18 cellular contexts compared by ENCODE assay signal in the genomic region with DNA sequence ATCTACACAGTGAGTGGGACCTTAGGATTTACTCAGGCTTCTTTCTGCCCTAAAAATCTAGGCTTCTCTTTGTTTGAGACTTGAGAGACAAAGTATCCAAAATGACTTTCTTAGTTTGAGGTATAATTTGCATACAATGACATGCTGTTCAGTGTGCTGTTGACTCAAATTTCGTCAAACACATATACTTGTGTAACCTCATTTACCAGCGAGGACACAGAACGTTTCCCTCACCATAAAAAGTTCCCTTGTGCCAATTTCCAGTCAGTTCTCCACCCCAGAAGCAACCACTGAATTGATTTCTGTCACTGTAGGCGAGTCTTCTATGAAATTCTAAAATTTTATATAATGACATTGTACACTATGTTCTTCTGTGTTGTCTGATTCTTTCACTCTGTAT.
DNase-seq lines count a peak whose midpoint lies in the region; ATAC-seq and TF ChIP-seq lines count a peak whose summit lies in the region.
"Had no signal": no experiment of that assay in that cellular context is flagged by ENCODE, and none has a peak within 500 bp of the region (broad histone marks: within the 10 kb centered on the region; RNA-seq: fewer than 3 reads in every experiment).

No MANE protein-coding gene starts in this region.

- CTCF ChIA-PET in activated CD4-positive, alpha-beta T cell treated with anti-CD3 and anti-CD28 coated beads for 36 hours (lab: Charles Lee): no interaction called here

- no peak overlapping the region for H3K4me3 Mint-ChIP-seq in activated CD4-positive, alpha-beta T cell treated with anti-CD3 and anti-CD28 coated beads for 36 hours
- H3K4me3 Mint-ChIP-seq in natural killer cell treated with Interleukin-12 subunit alpha and Interleukin-12 subunit beta and Interleukin-15 and Interleukin-18, amount 100 ng/mL, for 72 hours: peak overlapping the region; percentile 38
- no peak overlapping the region for H3K4me3 Mint-ChIP-seq in natural killer cell
- H3K4me3 Mint-ChIP-seq in activated T-helper 17 cell treated with anti-CD3 and anti-CD28 coated beads, Interleukin-2, amount 50 U/mL, for 72 hours: no peak overlapping the region
- H3K4me3 Mint-ChIP-seq in stimulated activated effector memory CD8-positive, alpha-beta T cell treated with anti-CD3 and anti-CD28 coated beads, Interleukin-12 subunit alpha, Interleukin-12 subunit beta, amount 100 ng/mL, for 72 hours: no peak overlapping the region
- H3K4me3 Mint-ChIP-seq: B cell; CD4-positive, CD25-positive, alpha-beta regulatory T cell; CD8-positive, alpha-beta T cell; HFFc6 had no signal

- peak; percentile 8 for DNase-seq in activated CD4-positive, alpha-beta T cell treated with anti-CD3 and anti-CD28 coated beads for 36 hours
- no peak for DNase-seq in activated CD4-positive, alpha-beta T cell treated with anti-CD3 and anti-CD28 coated beads for 4 hours
- DNase-seq in natural killer cell treated with Interleukin-12 subunit alpha and Interleukin-12 subunit beta and Interleukin-15 and Interleukin-18, amount 100 ng/mL, for 72 hours (ENCODE audit: low spot score): no peak
- DNase-seq in natural killer cell (no peak), iPS-NIHi11 (ENCODE audit: low spot score) (no peak)
- peak in 1 of 2 donors; percentile 58 for DNase-seq in stimulated activated effector memory CD8-positive, alpha-beta T cell treated with anti-CD3 and anti-CD28 coated beads, Interleukin-12 subunit alpha, Interleukin-12 subunit beta, amount 100 ng/mL, for 72 hours (ENCODE audit: low spot score in 2 of 2)
- DNase-seq in stimulated activated naive CD8-positive, alpha-beta T cell treated with anti-CD3 and anti-CD28 coated beads, Interleukin-15, Interleukin-2, amounts not matched to agents 100 U/mL and 50 U/mL, for 24 hours: no peak
- DNase-seq: Caco-2; CD4-positive, CD25-positive, alpha-beta regulatory T cell; CD8-positive, alpha-beta T cell; DMS153; EL; GDM1; GOT3; HFFc6 had no signal

- no peak for ATAC-seq in activated CD4-positive, alpha-beta T cell treated with anti-CD3 and anti-CD28 coated beads for 36 hours
- peak; percentile 65 to 77 for ATAC-seq in natural killer cell treated with Interleukin-12 subunit alpha and Interleukin-12 subunit beta and Interleukin-15 and Interleukin-18, amount 100 ng/mL, for 72 hours
- ATAC-seq in natural killer cell: no peak
- ATAC-seq in activated T-helper 17 cell treated with anti-CD3 and anti-CD28 coated beads, Interleukin-2, amount 50 U/mL, for 72 hours (replicated peaks): peak; percentile 79
- ATAC-seq in stimulated activated effector memory CD8-positive, alpha-beta T cell treated with anti-CD3 and anti-CD28 coated beads, Interleukin-12 subunit alpha, Interleukin-12 subunit beta, amount 100 ng/mL, for 72 hours: peak; percentile 87
- no peak for ATAC-seq in stimulated activated naive CD8-positive, alpha-beta T cell treated with anti-CD3 and anti-CD28 coated beads, Interleukin-15, Interleukin-2, amounts not matched to agents 100 U/mL and 50 U/mL, for 24 hours
- ATAC-seq: CD8-positive, alpha-beta T cell; GM12878 had no signal

- no peak for TF ChIP-seq CTCF in natural killer cell (IDR thresholded peaks at IDR 0.05)

- intact Hi-C loops in activated CD4-positive, alpha-beta T cell treated with anti-CD3 and anti-CD28 coated beads for 36 hours (cut with DNase I, micrococcal nuclease): no loop called here
- intact Hi-C loops in natural killer cell (cut with micrococcal nuclease): no loop called here

- POLR2A ChIA-PET in activated CD4-positive, alpha-beta T cell treated with anti-CD3 and anti-CD28 coated beads for 36 hours (lab: Charles Lee): no interaction called here

- no peaks in the 10 kb centered on the region for H3K4me1 Mint-ChIP-seq in activated CD4-positive, alpha-beta T cell treated with anti-CD3 and anti-CD28 coated beads for 36 hours
- peaks cover 2 to 46% of the 10 kb centered on the region in 2 donors for H3K4me1 Mint-ChIP-seq in natural killer cell treated with Interleukin-12 subunit alpha and Interleukin-12 subunit beta and Interleukin-15 and Interleukin-18, amount 100 ng/mL, for 72 hours (ENCODE audit: low read depth in 2 of 2)
- no peaks in the 10 kb centered on the region for H3K4me1 Mint-ChIP-seq in natural killer cell
- H3K4me1 Mint-ChIP-seq in activated T-helper 17 cell treated with anti-CD3 and anti-CD28 coated beads, Interleukin-2, amount 50 U/mL, for 72 hours: peaks cover 3% of the 10 kb centered on the region
- H3K4me1 Mint-ChIP-seq in stimulated activated effector memory CD8-positive, alpha-beta T cell treated with anti-CD3 and anti-CD28 coated beads, Interleukin-12 subunit alpha, Interleukin-12 subunit beta, amount 100 ng/mL, for 72 hours: no peaks in the 10 kb centered on the region
- H3K4me1 Mint-ChIP-seq: B cell had no signal

- peaks cover 6% of the 10 kb centered on the region for H3K27me3 Mint-ChIP-seq in activated CD4-positive, alpha-beta T cell treated with anti-CD3 and anti-CD28 coated beads for 36 hours
- H3K27me3 Mint-ChIP-seq in natural killer cell treated with Interleukin-12 subunit alpha and Interleukin-12 subunit beta and Interleukin-15 and Interleukin-18, amount 100 ng/mL, for 72 hours: peaks cover 15 to 18% of the 10 kb centered on the region in 2 donors
- H3K27me3 Mint-ChIP-seq in natural killer cell (ENCODE audit: low read depth in 2 of 2): peaks cover 8 to 9% of the 10 kb centered on the region in 2 donors
- peaks cover 4% of the 10 kb centered on the region for H3K27me3 Mint-ChIP-seq in activated T-helper 17 cell treated with anti-CD3 and anti-CD28 coated beads, Interleukin-2, amount 50 U/mL, for 72 hours

- peaks cover 7% of the 10 kb centered on the region for H3K9me3 Mint-ChIP-seq in activated CD4-positive, alpha-beta T cell treated with anti-CD3 and anti-CD28 coated beads for 36 hours (ENCODE audit: low read depth)
- peaks cover 4% of the 10 kb centered on the region for H3K9me3 Mint-ChIP-seq in natural killer cell treated with Interleukin-12 subunit alpha and Interleukin-12 subunit beta and Interleukin-15 and Interleukin-18, amount 100 ng/mL, for 72 hours
- H3K9me3 Mint-ChIP-seq in natural killer cell: no peaks in the 10 kb centered on the region
- peaks cover 5% of the 10 kb centered on the region for H3K9me3 Mint-ChIP-seq in activated T-helper 17 cell treated with anti-CD3 and anti-CD28 coated beads, Interleukin-2, amount 50 U/mL, for 72 hours
- H3K9me3 Mint-ChIP-seq in stimulated activated effector memory CD8-positive, alpha-beta T cell treated with anti-CD3 and anti-CD28 coated beads, Interleukin-12 subunit alpha, Interleukin-12 subunit beta, amount 100 ng/mL, for 72 hours: peaks cover 12% of the 10 kb centered on the region

- no peaks in the 10 kb centered on the region for H3K36me3 Mint-ChIP-seq in activated CD4-positive, alpha-beta T cell treated with anti-CD3 and anti-CD28 coated beads for 36 hours (ENCODE audit: low read depth)
- peaks cover 21% of the 10 kb centered on the region for H3K36me3 Mint-ChIP-seq in natural killer cell treated with Interleukin-12 subunit alpha and Interleukin-12 subunit beta and Interleukin-15 and Interleukin-18, amount 100 ng/mL, for 72 hours
- H3K36me3 Mint-ChIP-seq in natural killer cell: no peaks in the 10 kb centered on the region
- no peaks in the 10 kb centered on the region for H3K36me3 Mint-ChIP-seq in activated T-helper 17 cell treated with anti-CD3 and anti-CD28 coated beads, Interleukin-2, amount 50 U/mL, for 72 hours (ENCODE audit: low read depth)
- H3K36me3 Mint-ChIP-seq in stimulated activated effector memory CD8-positive, alpha-beta T cell treated with anti-CD3 and anti-CD28 coated beads, Interleukin-12 subunit alpha, Interleukin-12 subunit beta, amount 100 ng/mL, for 72 hours: no peaks in the 10 kb centered on the region
- H3K36me3 Mint-ChIP-seq: CD4-positive, CD25-positive, alpha-beta regulatory T cell; CD8-positive, alpha-beta T cell had no signal

- H3K27ac Mint-ChIP-seq in activated CD4-positive, alpha-beta T cell treated with anti-CD3 and anti-CD28 coated beads for 36 hours: no peak overlapping the region
- H3K27ac Mint-ChIP-seq in natural killer cell treated with Interleukin-12 subunit alpha and Interleukin-12 subunit beta and Interleukin-15 and Interleukin-18, amount 100 ng/mL, for 72 hours: peak overlapping the region in 1 of 2 donors; percentile 47
- H3K27ac Mint-ChIP-seq in natural killer cell: no peak overlapping the region
- no peak overlapping the region for H3K27ac Mint-ChIP-seq in activated T-helper 17 cell treated with anti-CD3 and anti-CD28 coated beads, Interleukin-2, amount 50 U/mL, for 72 hours
- H3K27ac Mint-ChIP-seq in stimulated activated effector memory CD8-positive, alpha-beta T cell treated with anti-CD3 and anti-CD28 coated beads, Interleukin-12 subunit alpha, Interleukin-12 subunit beta, amount 100 ng/mL, for 72 hours: no peak overlapping the region
- H3K27ac Mint-ChIP-seq: B cell; CD4-positive, CD25-positive, alpha-beta regulatory T cell; CD8-positive, alpha-beta T cell; HFFc6 had no signal

Comparison
In these comparisons a context has a peak if more than half of its experiments do, and no peak if none do; other contexts are left out.
1. ATAC-seq: peak in natural killer cell treated with Interleukin-12 subunit alpha and Interleukin-12 subunit beta and Interleukin-15 and Interleukin-18, amount 100 ng/mL, for 72 hours (2 of 2), activated T-helper 17 cell treated with anti-CD3 and anti-CD28 coated beads, Interleukin-2, amount 50 U/mL, for 72 hours (single experiment) and stimulated activated effector memory CD8-positive, alpha-beta T cell treated with anti-CD3 and anti-CD28 coated beads, Interleukin-12 subunit alpha, Interleukin-12 subunit beta, amount 100 ng/mL, for 72 hours (single experiment); none in activated CD4-positive, alpha-beta T cell treated with anti-CD3 and anti-CD28 coated beads for 36 hours (single experiment), natural killer cell (0 of 3) and stimulated activated naive CD8-positive, alpha-beta T cell treated with anti-CD3 and anti-CD28 coated beads, Interleukin-15, Interleukin-2, amounts not matched to agents 100 U/mL and 50 U/mL, for 24 hours (single experiment).